12 cellular contexts compared by ENCODE assay signal in the genomic region with DNA sequence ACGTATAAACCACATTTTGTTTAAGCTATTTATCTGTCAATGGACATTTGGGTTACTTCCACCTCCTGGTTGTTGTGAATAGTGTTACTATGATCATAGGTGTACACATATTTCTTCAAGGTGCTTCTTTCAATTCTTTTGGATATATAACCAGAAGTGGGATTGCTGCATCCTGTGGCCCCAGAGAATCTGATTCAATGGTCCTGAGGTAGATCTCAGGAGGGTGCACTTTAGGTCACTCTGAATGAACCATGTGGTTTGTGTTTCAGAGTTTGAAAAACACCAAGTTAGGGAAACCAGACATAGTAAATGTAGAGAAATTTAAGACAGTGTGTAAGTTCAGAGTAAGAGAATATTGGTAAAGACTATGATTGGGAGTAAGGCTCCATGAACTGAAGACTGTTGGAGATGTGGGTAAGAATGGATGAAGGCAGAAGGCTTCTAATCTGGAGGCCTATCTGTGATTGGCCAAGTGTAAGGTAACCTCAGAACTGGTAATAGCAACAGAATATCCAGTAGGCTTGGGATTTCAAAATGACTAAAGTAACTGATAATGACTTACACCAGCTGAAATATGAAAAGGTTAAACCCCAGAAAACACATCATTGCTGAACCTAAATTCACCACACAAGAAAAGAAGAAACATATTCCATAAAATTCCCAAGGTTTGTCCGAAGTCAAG.
DNase-seq lines count a peak whose midpoint lies in the region; ATAC-seq and TF ChIP-seq lines count a peak whose summit lies in the region.
"Had no signal": no experiment of that assay in that cellular context is flagged by ENCODE, and none has a peak within 500 bp of the region (broad histone marks: within the 10 kb centered on the region; RNA-seq: fewer than 3 reads in every experiment).

No MANE protein-coding gene starts in this region.

- H3K79me2 ChIP-seq in mammary epithelial cell (ENCODE audit: insufficient read depth, low read length), result no peaks in the 10 kb centered on the region

- no peak overlapping the region for H3K4me3 Mint-ChIP-seq in activated T-helper 1 cell treated with anti-CD3 and anti-CD28 coated beads, Interleukin-12 subunit alpha, Interleukin-12 subunit beta, Interleukin-2, Interleukin-4 antibody, amounts not matched to agents 30 ng/mL and 10 ng/mL and 1 ng/mL, durations not matched to agents 14 hours and 24 hours and 36 hours
- H3K4me3 Mint-ChIP-seq: CD8-positive, alpha-beta memory T cell; central memory CD8-positive, alpha-beta T cell had no signal

- peaks cover 46% of the 10 kb centered on the region for H3K36me3 Mint-ChIP-seq in activated T-helper 1 cell treated with anti-CD3 and anti-CD28 coated beads, Interleukin-12 subunit alpha, Interleukin-12 subunit beta, Interleukin-2, Interleukin-4 antibody, amounts not matched to agents 30 ng/mL and 10 ng/mL and 1 ng/mL, durations not matched to agents 14 hours and 24 hours and 36 hours (ENCODE audit: low read depth)

- TF ChIP-seq CTCF in mammary epithelial cell (conservative IDR thresholded peaks at IDR 0.05 in 1 of 2, IDR thresholded peaks at IDR 0.05 in 1 of 2; ENCODE audit: extremely low read depth in 1 of 2, insufficient read depth in 1 of 2, low read depth in 1 of 2, low read length in 2 of 2), result no peak

- H3K4me1 ChIP-seq in mammary epithelial cell (ENCODE audit: insufficient read depth, low read length), result no peaks in the 10 kb centered on the region

- ATAC-seq in GM18870 (IDR thresholded peaks at IDR 0.05; ENCODE audit: unreplicated experiment) (peak; percentile 20), GM21367 (IDR thresholded peaks at IDR 0.05; ENCODE audit: unreplicated experiment) (peak; percentile 35), HG02973 (IDR thresholded peaks at IDR 0.05; ENCODE audit: unreplicated experiment) (peak; percentile 40)

- no peak overlapping the region for H2AFZ ChIP-seq in mammary epithelial cell (ENCODE audit: low read depth, low read length)

- CTCF ChIA-PET in mammary epithelial cell (lab: Charles Lee; ENCODE audit: low non-redundant PET), result no interaction called here

- H3K27ac ChIP-seq in mammary epithelial cell (ENCODE audit: insufficient read depth, low read depth, low read length), result no peak overlapping the region

- peak overlapping the region; percentile 36 for H3K27ac Mint-ChIP-seq in activated T-helper 1 cell treated with anti-CD3 and anti-CD28 coated beads, Interleukin-12 subunit alpha, Interleukin-12 subunit beta, Interleukin-2, Interleukin-4 antibody, amounts not matched to agents 30 ng/mL and 10 ng/mL and 1 ng/mL, durations not matched to agents 14 hours and 24 hours and 36 hours

- BruUV-seq in mammary epithelial cell (replicated peaks; lab: Mats Ljungman, UMichigan), result no TSS peak

- 93% methylated on average over 2 of the region's 2 CpGs for WGBS in mammary epithelial cell (ENCODE audit: low coverage, missing lambda C conversion rate)

- H3K27me3 ChIP-seq in mammary epithelial cell (ENCODE audit: insufficient read depth, low read length), result no peaks in the 10 kb centered on the region

- dilution Hi-C loops in mammary epithelial cell (cut with HindIII; ENCODE audit: low sequenced_read_pairs), result no loop called here

- H3K4me3 ChIP-seq in mammary epithelial cell (replicated peaks in 1 of 3; ENCODE audit: insufficient read depth in 1 of 3, low read depth in 2 of 3, low read length in 3 of 3), result no peak overlapping the region

- intact Hi-C loops in activated T-helper 1 cell treated with anti-CD3 and anti-CD28 coated beads, Interleukin-12 subunit alpha, Interleukin-12 subunit beta, Interleukin-2, Interleukin-4 antibody, amounts not matched to agents 30 ng/mL and 10 ng/mL and 1 ng/mL, durations not matched to agents 14 hours and 24 hours and 36 hours (cut with micrococcal nuclease), result loop anchor here (1.0 to 2.0 kb wide), 2 partner anchors 15 to 50 kb away; no protein-coding TSS in a partner anchor
- intact Hi-C loops in mammary epithelial cell (cut with micrococcal nuclease), result no loop called here

- H3K36me3 ChIP-seq in mammary epithelial cell (ENCODE audit: insufficient read depth, low read length), result no peaks in the 10 kb centered on the region

- H3K9me3 Mint-ChIP-seq in activated T-helper 1 cell treated with anti-CD3 and anti-CD28 coated beads, Interleukin-12 subunit alpha, Interleukin-12 subunit beta, Interleukin-2, Interleukin-4 antibody, amounts not matched to agents 30 ng/mL and 10 ng/mL and 1 ng/mL, durations not matched to agents 14 hours and 24 hours and 36 hours, result no peaks in the 10 kb centered on the region
- H3K9me3 Mint-ChIP-seq: CD8-positive, alpha-beta memory T cell; central memory CD8-positive, alpha-beta T cell had no signal

- DNase-seq in activated T-helper 1 cell treated with anti-CD3 and anti-CD28 coated beads, Interleukin-12 subunit alpha, Interleukin-12 subunit beta, Interleukin-2, Interleukin-4 antibody, amounts not matched to agents 30 ng/mL and 10 ng/mL and 1 ng/mL, durations not matched to agents 14 hours and 24 hours and 36 hours (ENCODE audit: low spot score), result no peak
- DNase-seq in NOMO-1 (lab: John Stamatoyannopoulos, UW; ENCODE audit: unreplicated experiment in 2 of 2), result no peak
- DNase-seq in Kasumi-1 (lab: John Stamatoyannopoulos, UW), result no peak
- no peak for DNase-seq in mammary epithelial cell
- DNase-seq: activated gamma-delta T cell; CD8-positive, alpha-beta memory T cell; islet precursor cell; NCI-H2227 treated with DMSO at 0.1 percent for 48 hours had no signal

- no peak overlapping the region for H3K4me2 ChIP-seq in mammary epithelial cell (ENCODE audit: insufficient read depth, low read depth, low read length)

- no peaks in the 10 kb centered on the region for H3K9me3 ChIP-seq in mammary epithelial cell (replicated peaks; ENCODE audit: insufficient read depth, low read length)

- H4K20me1 ChIP-seq in mammary epithelial cell (ENCODE audit: insufficient read depth, low read length), result no peaks in the 10 kb centered on the region

- peaks cover 15% of the 10 kb centered on the region for H3K4me1 Mint-ChIP-seq in activated T-helper 1 cell treated with anti-CD3 and anti-CD28 coated beads, Interleukin-12 subunit alpha, Interleukin-12 subunit beta, Interleukin-2, Interleukin-4 antibody, amounts not matched to agents 30 ng/mL and 10 ng/mL and 1 ng/mL, durations not matched to agents 14 hours and 24 hours and 36 hours (ENCODE audit: low read depth)
- H3K4me1 Mint-ChIP-seq: central memory CD8-positive, alpha-beta T cell had no signal

- in situ Hi-C loops in mammary epithelial cell (cut with MboI; ENCODE audit: low sequenced_read_pairs in 2 of 2), result loop anchor here in 1 of 2 donors (25.0 kb wide), 1 partner anchor 237 kb away; no protein-coding TSS in a partner anchor

- H3K9ac ChIP-seq in mammary epithelial cell (ENCODE audit: insufficient read depth, low read length), result no peak overlapping the region

- H3K27me3 Mint-ChIP-seq in activated T-helper 1 cell treated with anti-CD3 and anti-CD28 coated beads, Interleukin-12 subunit alpha, Interleukin-12 subunit beta, Interleukin-2, Interleukin-4 antibody, amounts not matched to agents 30 ng/mL and 10 ng/mL and 1 ng/mL, durations not matched to agents 14 hours and 24 hours and 36 hours (ENCODE audit: insufficient read depth), result no peaks in the 10 kb centered on the region
- H3K27me3 Mint-ChIP-seq: CD8-positive, alpha-beta memory T cell; central memory CD8-positive, alpha-beta T cell had no signal
